ENCODE assay signal across 12 cellular contexts in genomic region chr2:130336150-130336876, GRCh38. TPM values are rescaled to one million over a fixed set of nuclear protein-coding genes. Genes with fewer than 3 reads are reported as not detected.
A peak's percentile ranks its signal among the peaks of the same experiment; 100 is the strongest.
DNase-seq lines count a peak whose midpoint lies in the region; ATAC-seq, FAIRE-seq and TF ChIP-seq lines count a peak whose summit lies in the region.
"Had no signal": no experiment of that assay in that cellular context is flagged by ENCODE, and none has a peak within 500 bp of the region (broad histone marks: within the 10 kb centered on the region; RNA-seq: fewer than 3 reads in every experiment).

No MANE protein-coding gene starts in this region.

- H3K27ac ChIP-seq in HepG2 (ENCODE audit: extremely low read length, insufficient read depth, low read length) = no peak overlapping the region
- no peak overlapping the region for H3K27ac ChIP-seq in right lobe of liver
- no peak overlapping the region for H3K27ac ChIP-seq in RWPE2 (ENCODE audit: poor library complexity, severe bottlenecking)
- no peak overlapping the region for H3K27ac ChIP-seq in iPS-18a (ENCODE audit: low read length)
- H3K27ac ChIP-seq: BLaER1 treated with 17β-estradiol and CSF1 and Interleukin-3, amounts not matched to agents 10 nM and 100 nM; skin epidermis had no signal

- peak overlapping the region; percentile 89 for H2AFZ ChIP-seq in HepG2 (ENCODE audit: low read length)

- WGBS in HepG2 (ENCODE audit: low lambda C conversion rate) = 39% methylated on average over 13 of the region's 13 CpGs
- 63% methylated on average over 6 of the region's 13 CpGs for WGBS in right lobe of liver (ENCODE audit: insufficient coverage, low coverage, low lambda C conversion rate, missing lambda C conversion rate)

- intact Hi-C loops in HepG2 (cut with micrococcal nuclease; ENCODE audit: unreplicated experiment) = loop anchor here (2.0 kb wide), 1 partner anchor 54 kb away; no protein-coding TSS in a partner anchor
- intact Hi-C loops in right lobe of liver (cut with DNase I) = loop anchor here in 1 of 2 donors (10.0 kb wide), 1 partner anchor 152 kb away; the partner anchor contains the start of genes MZT2B and SMPD4
- intact Hi-C loops in posterior vena cava (cut with DNase I) = loop anchor here in 1 of 2 donors (10.0 kb wide), 1 partner anchor 152 kb away; the partner anchor contains the start of genes MZT2B and SMPD4
- intact Hi-C loops in MCF 10A (cut with micrococcal nuclease) = no loop called here

- peak; percentile 32 for DNase-seq in HepG2 (ENCODE audit: low spot score)
- DNase-seq in right lobe of liver = no peak
- DNase-seq in RWPE2 (ENCODE audit: low spot score) = no peak
- no peak for DNase-seq in type B pancreatic cell (ENCODE audit: extremely low spot score, unreplicated experiment)
- DNase-seq in posterior vena cava (ENCODE audit: low spot score) = no peak
- no peak for DNase-seq in iPS-NIHi7 (ENCODE audit: extremely low spot score)
- DNase-seq in MCF 10A (ENCODE audit: unreplicated experiment) = no peak
- DNase-seq: MM.1S had no signal

- H3K27me3 ChIP-seq in HepG2 (ENCODE audit: control insufficient read depth in 1 of 2, insufficient read depth in 2 of 2, low read length in 2 of 2) (peaks cover 0 to 12% of the 10 kb centered on the region in 2 experiments; a peak in 2 of 5 replicates), right lobe of liver (no peaks in the 10 kb centered on the region), RWPE2 (ENCODE audit: insufficient read depth, poor library complexity, severe bottlenecking) (no peaks in the 10 kb centered on the region), iPS-18a (ENCODE audit: control insufficient read depth, insufficient read depth, low read length) (peaks cover 3% of the 10 kb centered on the region)
- H3K27me3 ChIP-seq: BLaER1 treated with 17β-estradiol and CSF1 and Interleukin-3, amounts not matched to agents 10 nM and 100 nM; upper lobe of left lung had no signal

- FAIRE-seq in HepG2 (lab: Jason Lieb, UNC) = no peak

- in situ Hi-C loops in HepG2 (cut with HindIII; ENCODE audit: extremely low pct_ligation_motif_present, low pct_unique_long_range_greater_than_20kb) = loop anchor here (10.0 kb wide), 2 partner anchors 182 to 402 kb away; no protein-coding TSS in a partner anchor

- H3K9me3 Mint-ChIP-seq in type B pancreatic cell = no peaks in the 10 kb centered on the region
- no peaks in the 10 kb centered on the region for H3K9me3 Mint-ChIP-seq in MCF 10A (ENCODE audit: unreplicated experiment)

- TF ChIP-seq EP300 in HepG2 (IDR thresholded peaks at IDR 0.05; ENCODE audit: low read depth in 2 of 2, low read length in 2 of 2) (no peak), HepG2 (CRISPR knock-in tag; IDR thresholded peaks at IDR 0.05; ENCODE audit: borderline replicate concordance) (no peak)

- H4K20me1 ChIP-seq in HepG2 (ENCODE audit: insufficient read depth, low read length) = no peaks in the 10 kb centered on the region
- H4K20me1 ChIP-seq: BLaER1 treated with 17β-estradiol and CSF1 and Interleukin-3, amounts not matched to agents 10 nM and 100 nM had no signal

- H3K36me3 ChIP-seq in HepG2 (replicated peaks in 1 of 2; ENCODE audit: control insufficient read depth in 1 of 2, insufficient read depth in 2 of 2, low read length in 2 of 2) (peaks cover 0 to 5% of the 10 kb centered on the region in 2 experiments; a peak in 4 of 5 replicates), right lobe of liver (peaks cover 0 to 12% (median 2%) of the 10 kb centered on the region in 4 donors), RWPE2 (ENCODE audit: low read depth) (peaks cover 4% of the 10 kb centered on the region; the same call in 1 of the 2 replicates), iPS-18a (ENCODE audit: control insufficient read depth, low read depth, low read length) (peaks cover 9% of the 10 kb centered on the region)

- peak overlapping the region; percentile 94 for H3K4me3 Mint-ChIP-seq in type B pancreatic cell
- no peak overlapping the region for H3K4me3 Mint-ChIP-seq in MCF 10A (ENCODE audit: unreplicated experiment)

- POLR2A ChIA-PET in HepG2 (lab: Yijun Ruan, JAX) (interaction anchor here (0.7 to 2.5 kb wide), 6 partner anchors 12 to 155 kb away, joined by 3 to 13 read pairs (median 4); partner anchors contain the start of genes PTPN18 and SMPD4), MCF 10A (lab: Yijun Ruan, JAX) (interaction anchor here (0.7 to 1.8 kb wide), 3 partner anchors 8 to 186 kb away, joined by 3 to 6 read pairs (median 4); partner anchors contain the start of gene SMPD4)

- H3K36me3 Mint-ChIP-seq in type B pancreatic cell (peaks cover 22% of the 10 kb centered on the region), MCF 10A (ENCODE audit: insufficient read depth, unreplicated experiment) (peaks cover 18% of the 10 kb centered on the region)

- H3K4me3 ChIP-seq in HepG2 (replicated peaks in 1 of 3; ENCODE audit: insufficient read depth in 1 of 3, low read depth in 2 of 3, low read length in 3 of 3) (peak overlapping the region; percentile 47 to 76 (median 67)), right lobe of liver (no peak overlapping the region), RWPE2 (ENCODE audit: severe bottlenecking) (peak overlapping the region; percentile 39), iPS-18a (ENCODE audit: low read length) (peak overlapping the region; percentile 88)
- H3K4me3 ChIP-seq: skin epidermis had no signal

- ATAC-seq in HepG2 (peak; percentile 49), right lobe of liver (no peak), RWPE2 (ENCODE audit: low read depth) (no peak)

- peaks cover 3% of the 10 kb centered on the region for H3K79me2 ChIP-seq in HepG2 (ENCODE audit: insufficient read depth, low read length)

- peaks cover 24% of the 10 kb centered on the region for H3K27me3 Mint-ChIP-seq in type B pancreatic cell
- no peaks in the 10 kb centered on the region for H3K27me3 Mint-ChIP-seq in MCF 10A (ENCODE audit: insufficient read depth, unreplicated experiment)

- CTCF ChIA-PET in HepG2 (lab: Yijun Ruan, JAX; ENCODE audit: low intra/inter-chr PET ratio, low total read pairs) (no interaction called here), MCF 10A (lab: Yijun Ruan, JAX) (interaction anchor here (9.2 kb wide), 1 partner anchor 154 kb away, joined by 90 read pairs; the partner anchor contains the start of genes MZT2B and SMPD4)

- BruUV-seq in HepG2 (replicated peaks; lab: Mats Ljungman, UMichigan) = no TSS peak
- no TSS peak for BruUV-seq in MCF 10A (replicated peaks; lab: Mats Ljungman, UMichigan)

- H3K4me2 ChIP-seq in HepG2 (ENCODE audit: low read depth, low read length) = peak overlapping the region; percentile 93

- peaks cover 52% of the 10 kb centered on the region for H3K4me1 ChIP-seq in HepG2 (ENCODE audit: insufficient read depth, low read length)
- peaks cover 0 to 5% (median 2%) of the 10 kb centered on the region in 4 donors for H3K4me1 ChIP-seq in right lobe of liver
- peaks cover 7% of the 10 kb centered on the region for H3K4me1 ChIP-seq in RWPE2 (ENCODE audit: insufficient read depth, poor library complexity, severe bottlenecking)
- H3K4me1 ChIP-seq in iPS-18a (ENCODE audit: control insufficient read depth, low read depth, low read length) = no peaks in the 10 kb centered on the region

- peaks cover 34% of the 10 kb centered on the region for H3K4me1 Mint-ChIP-seq in type B pancreatic cell (ENCODE audit: unreplicated experiment)
- peaks cover 15% of the 10 kb centered on the region for H3K4me1 Mint-ChIP-seq in MCF 10A (ENCODE audit: insufficient read depth, unreplicated experiment)

- TF ChIP-seq CTCF in HepG2 (CRISPR knock-in tag; IDR thresholded peaks at IDR 0.05) (no peak), right lobe of liver (IDR thresholded peaks at IDR 0.05) (no peak), RWPE2 (IDR thresholded peaks at IDR 0.05; ENCODE audit: poor library complexity, severe bottlenecking) (no peak), type B pancreatic cell (conservative IDR thresholded peaks at IDR 0.05) (no peak), MCF 10A (IDR thresholded peaks at IDR 0.05; ENCODE audit: unreplicated experiment) (no peak)

- TF ChIP-seq RAD21 in HepG2 (CRISPR knock-in tag; IDR thresholded peaks at IDR 0.05) = no peak

- TF ChIP-seq POLR2A in HepG2 (IDR thresholded peaks at IDR 0.05; ENCODE audit: insufficient read depth in 1 of 2, low read depth in 2 of 2, low read length in 2 of 2) (no peak), right lobe of liver (IDR thresholded peaks at IDR 0.05) (no peak)

- H3K9ac ChIP-seq in HepG2 (ENCODE audit: insufficient read depth, low read depth, low read length) = peak overlapping the region; percentile 25
- H3K9ac ChIP-seq in iPS-18a (ENCODE audit: low read length) = no peak overlapping the region

- H3K9me3 ChIP-seq in HepG2 (ENCODE audit: low read length) = no peaks in the 10 kb centered on the region
- H3K9me3 ChIP-seq in right lobe of liver = no peaks in the 10 kb centered on the region
- no peaks in the 10 kb centered on the region for H3K9me3 ChIP-seq in RWPE2 (ENCODE audit: severe bottlenecking)
- H3K9me3 ChIP-seq in iPS-18a (ENCODE audit: control insufficient read depth, low read depth, low read length) = no peaks in the 10 kb centered on the region
- H3K9me3 ChIP-seq: upper lobe of left lung had no signal

- peak overlapping the region; percentile 98 for H3K27ac Mint-ChIP-seq in type B pancreatic cell
- H3K27ac Mint-ChIP-seq in MCF 10A (ENCODE audit: low read depth, unreplicated experiment) = no peak overlapping the region

RNA-seq across cellular contexts. Expression of gene IMP4, which starts 6.4 kb away (rescaled TPM):
- total RNA-seq in HepG2 (2016; rRNA removed; fragmentation: Illumina TruSeq; extraction: Trizol) (142 and 153 TPM in 2 replicates), right lobe of liver (100 to 1,000 TPM in 2 of 6 experiments, 10 to 100 TPM in 4; 43.1 to 136 (median 56.7) TPM), type B pancreatic cell (ENCODE audit: low replicate concordance) (53.6 and 67.0 TPM in 2 replicates), posterior vena cava (10 to 100 TPM; 48.7 to 60.5 TPM), MCF 10A (2022) (99.8 and 144 TPM in 2 replicates)
- 85.2 and 85.6 TPM in 2 replicates for total RNA-seq in HepG2 (2016; cell fraction: cytosol; rRNA removed; fragmentation: Illumina TruSeq; extraction: Trizol; ENCODE audit: low read depth)
- 148 and 152 TPM in 2 replicates for total RNA-seq in HepG2 (2016; cell fraction: insoluble cytoplasmic fraction; rRNA removed; fragmentation: Illumina TruSeq; extraction: Trizol)
- 114 and 119 TPM in 2 replicates for total RNA-seq in HepG2 (2016; cell fraction: membrane; rRNA removed; fragmentation: Illumina TruSeq; extraction: Trizol)
- total RNA-seq in HepG2 (2016; cell fraction: nucleus; rRNA removed; fragmentation: Illumina TruSeq; extraction: Trizol) = 83.0 and 87.0 TPM in 2 replicates
- 158 and 167 TPM in 2 replicates for polyA plus RNA-seq in HepG2 (2011; rRNA removed)
- 161 and 264 TPM in 2 replicates for polyA plus RNA-seq in HepG2 (2011; cell fraction: cytosol; rRNA removed)
- 321 and 379 TPM in 2 replicates for polyA plus RNA-seq in HepG2 (2011; cell fraction: nucleus; rRNA removed)
- 91.4 and 129 TPM in 2 replicates for polyA plus RNA-seq in HepG2 (2012)
- polyA plus RNA-seq in HepG2 (2016; cell fraction: cytosol; fragmentation: Illumina TruSeq; extraction: Trizol; ENCODE audit: low read depth) = 122 and 142 TPM in 2 replicates
- polyA plus RNA-seq in HepG2 (2016; cell fraction: insoluble cytoplasmic fraction; fragmentation: Illumina TruSeq; extraction: Trizol; ENCODE audit: low read depth) = 167 and 186 TPM in 2 replicates
- polyA plus RNA-seq in HepG2 (2016; cell fraction: membrane; fragmentation: Illumina TruSeq; extraction: Trizol; ENCODE audit: low read depth) = 126 and 131 TPM in 2 replicates
- polyA plus RNA-seq in HepG2 (2016; cell fraction: nucleus; fragmentation: Illumina TruSeq; extraction: Trizol; ENCODE audit: insufficient read depth, low read depth) = 177 and 185 TPM in 2 replicates
- 143 and 197 TPM in 2 replicates for polyA minus RNA-seq in HepG2 (2011; rRNA and poly(A)+ RNA removed; ENCODE audit: low replicate concordance)
- 41.3 and 41.8 TPM in 2 replicates for polyA minus RNA-seq in HepG2 (2011; cell fraction: cytosol; rRNA and poly(A)+ RNA removed)
- polyA minus RNA-seq in HepG2 (2011; cell fraction: nucleus; rRNA and poly(A)+ RNA removed) = 91.3 and 103 TPM in 2 replicates

RNA-seq across cellular contexts. Expression of gene PTPN18, which starts 19.5 kb away (rescaled TPM):
- total RNA-seq in HepG2 (2016; rRNA removed; fragmentation: Illumina TruSeq; extraction: Trizol) (10.8 and 14.8 TPM in 2 replicates), right lobe of liver (10 to 100 TPM; 25.6 to 43.5 (median 30.3) TPM), type B pancreatic cell (ENCODE audit: low replicate concordance) (35.8 and 37.5 TPM in 2 replicates), posterior vena cava (10 to 100 TPM; 33.6 to 58.7 TPM), MCF 10A (2022) (34.4 and 43.1 TPM in 2 replicates)
- 8.0 and 13.0 TPM in 2 replicates for total RNA-seq in HepG2 (2016; cell fraction: cytosol; rRNA removed; fragmentation: Illumina TruSeq; extraction: Trizol; ENCODE audit: low read depth)
- 7.6 and 15.8 TPM in 2 replicates for total RNA-seq in HepG2 (2016; cell fraction: insoluble cytoplasmic fraction; rRNA removed; fragmentation: Illumina TruSeq; extraction: Trizol)
- 16.2 and 20.0 TPM in 2 replicates for total RNA-seq in HepG2 (2016; cell fraction: membrane; rRNA removed; fragmentation: Illumina TruSeq; extraction: Trizol)
- total RNA-seq in HepG2 (2016; cell fraction: nucleus; rRNA removed; fragmentation: Illumina TruSeq; extraction: Trizol) = 20.9 and 28.1 TPM in 2 replicates
- 39.5 and 39.6 TPM in 2 replicates for polyA plus RNA-seq in HepG2 (2011; rRNA removed)
- polyA plus RNA-seq in HepG2 (2011; cell fraction: cytosol; rRNA removed) = 19.5 and 25.1 TPM in 2 replicates
- polyA plus RNA-seq in HepG2 (2011; cell fraction: nucleus; rRNA removed) = 126 and 152 TPM in 2 replicates
- 18.3 and 19.5 TPM in 2 replicates for polyA plus RNA-seq in HepG2 (2012)
- 10.6 and 15.8 TPM in 2 replicates for polyA plus RNA-seq in HepG2 (2016; cell fraction: cytosol; fragmentation: Illumina TruSeq; extraction: Trizol; ENCODE audit: low read depth)
- 14.2 and 24.0 TPM in 2 replicates for polyA plus RNA-seq in HepG2 (2016; cell fraction: insoluble cytoplasmic fraction; fragmentation: Illumina TruSeq; extraction: Trizol; ENCODE audit: low read depth)
- polyA plus RNA-seq in HepG2 (2016; cell fraction: membrane; fragmentation: Illumina TruSeq; extraction: Trizol; ENCODE audit: low read depth) = 22.4 and 27.8 TPM in 2 replicates
- polyA plus RNA-seq in HepG2 (2016; cell fraction: nucleus; fragmentation: Illumina TruSeq; extraction: Trizol; ENCODE audit: insufficient read depth, low read depth) = 91.6 and 101 TPM in 2 replicates
- polyA minus RNA-seq in HepG2 (2011; rRNA and poly(A)+ RNA removed; ENCODE audit: low replicate concordance) = 47.1 and 49.5 TPM in 2 replicates
- 13.8 and 15.2 TPM in 2 replicates for polyA minus RNA-seq in HepG2 (2011; cell fraction: cytosol; rRNA and poly(A)+ RNA removed)
- polyA minus RNA-seq in HepG2 (2011; cell fraction: nucleus; rRNA and poly(A)+ RNA removed) = 62.4 and 69.0 TPM in 2 replicates

Comparison
In these comparisons a context has a peak if more than half of its experiments do, and no peak if none do; other contexts are left out.
1. H3K4me3 ChIP-seq: peak in HepG2 (3 of 3), RWPE2 (single experiment) and iPS-18a (single experiment); none in right lobe of liver (0 of 3).